Comparison of ENCODE assay signal across 8 cellular contexts in the genomic region with DNA sequence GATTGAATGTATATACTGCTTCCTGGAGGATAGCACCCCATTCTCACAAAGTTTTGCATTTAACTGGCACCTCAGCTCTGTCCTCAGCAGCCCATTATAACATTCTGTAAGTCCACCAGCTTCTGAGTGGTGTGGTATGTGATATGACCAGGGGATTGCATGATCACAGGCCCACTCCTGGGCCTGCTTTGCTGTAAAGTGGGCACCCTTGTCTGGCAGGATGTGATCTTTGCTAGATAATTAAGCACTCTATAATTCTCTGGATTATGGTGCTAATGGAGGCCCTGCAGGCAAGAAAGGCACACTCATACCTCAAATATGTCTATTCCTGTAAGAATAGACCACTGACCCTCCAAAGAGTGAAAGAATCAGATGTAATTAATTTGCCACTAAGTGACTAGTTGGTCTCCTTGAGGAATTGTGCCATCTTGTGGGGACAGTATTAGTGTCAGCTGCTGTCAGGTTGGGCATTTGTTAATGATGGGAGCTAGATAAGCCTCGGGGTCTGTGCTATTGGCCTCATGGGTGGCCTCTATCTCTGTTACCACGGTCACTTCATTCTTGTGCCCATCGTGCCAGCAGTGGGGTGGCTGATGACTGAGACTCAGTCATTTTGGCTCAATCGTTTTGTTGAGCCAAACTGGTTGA. TPM values are rescaled to one million over a fixed set of nuclear protein-coding genes. Genes with fewer than 3 reads are reported as not detected.
DNase-seq lines count a peak whose midpoint lies in the region; ATAC-seq and TF ChIP-seq lines count a peak whose summit lies in the region.

No MANE protein-coding gene starts in this region.

- H3K4me1 Mint-ChIP-seq in endothelial cell (ENCODE audit: unreplicated experiment) = peaks cover 7% of the 10 kb centered on the region

- H3K9me2 ChIP-seq in OCI-LY1 (ENCODE audit: low read depth, low read length) = no peaks in the 10 kb centered on the region

- H3K27ac ChIP-seq in OCI-LY1 (ENCODE audit: low read depth, low read length, poor library complexity, severe bottlenecking) (no peak overlapping the region), osteoblast (ENCODE audit: low read depth, low read length) (no peak overlapping the region)

- H3K4me2 ChIP-seq in OCI-LY1 (ENCODE audit: low read length) (no peak overlapping the region), osteoblast (ENCODE audit: insufficient read depth, low read length) (no peak overlapping the region)

- H3K4me3 ChIP-seq in OCI-LY1 (ENCODE audit: low read depth, low read length, poor library complexity, severe bottlenecking) (no peak overlapping the region), osteoblast (ENCODE audit: insufficient read depth, low read length) (no peak overlapping the region)

- H3K79me2 ChIP-seq in OCI-LY1 (ENCODE audit: insufficient read depth, low read length) = no peaks in the 10 kb centered on the region
- H3K79me2 ChIP-seq in osteoblast (ENCODE audit: insufficient read depth, low read length) = no peaks in the 10 kb centered on the region

- H4K20me1 ChIP-seq in OCI-LY1 (ENCODE audit: insufficient read depth, low read length) = no peaks in the 10 kb centered on the region
- H4K20me1 ChIP-seq in osteoblast (ENCODE audit: insufficient read depth, low read length) = no peaks in the 10 kb centered on the region

- no peak overlapping the region for H3K4me3 Mint-ChIP-seq in endothelial cell (ENCODE audit: unreplicated experiment)

- no peak overlapping the region for H3K27ac Mint-ChIP-seq in endothelial cell (ENCODE audit: unreplicated experiment)

- H3K9me3 Mint-ChIP-seq in endothelial cell (ENCODE audit: unreplicated experiment) = no peaks in the 10 kb centered on the region

- H3K27me3 Mint-ChIP-seq in endothelial cell (ENCODE audit: unreplicated experiment) = no peaks in the 10 kb centered on the region

- H3K4me1 ChIP-seq in OCI-LY1 (ENCODE audit: insufficient read depth, low read length, severe bottlenecking) = no peaks in the 10 kb centered on the region
- peaks cover 4% of the 10 kb centered on the region for H3K4me1 ChIP-seq in osteoblast (ENCODE audit: insufficient read depth, low read length)

- ATAC-seq in GM18498 (IDR thresholded peaks at IDR 0.05; ENCODE audit: unreplicated experiment) = peak; percentile 84
- peak; percentile 77 for ATAC-seq in HG03066 (IDR thresholded peaks at IDR 0.05; ENCODE audit: low read depth, unreplicated experiment)

- no peaks in the 10 kb centered on the region for H3K36me3 ChIP-seq in OCI-LY1 (ENCODE audit: insufficient read depth, low read length)
- no peaks in the 10 kb centered on the region for H3K36me3 ChIP-seq in osteoblast (ENCODE audit: insufficient read depth, low read length)

- H3F3A ChIP-seq in OCI-LY1 (ENCODE audit: insufficient read depth, low read length) = no peaks in the 10 kb centered on the region

- H3K9me3 ChIP-seq in OCI-LY1 (ENCODE audit: low read length) (no peaks in the 10 kb centered on the region), osteoblast (ENCODE audit: low read depth, low read length) (no peaks in the 10 kb centered on the region)

- H3K9ac ChIP-seq in OCI-LY1 (ENCODE audit: low read length) = no peak overlapping the region

- H2AFZ ChIP-seq in OCI-LY1 (ENCODE audit: low read length) = no peak overlapping the region
- H2AFZ ChIP-seq in osteoblast (ENCODE audit: low read length) = peak overlapping the region; percentile 10

- peak; percentile 30 for DNase-seq in CD1c-positive myeloid dendritic cell (ENCODE audit: extremely low spot score)
- peak; percentile 31 for DNase-seq in endothelial cell (ENCODE audit: low spot score)
- no peak for DNase-seq in osteoblast (ENCODE audit: insufficient read length, low spot score, missing footprints)
- no peak for DNase-seq in middle frontal gyrus (ENCODE audit: extremely low spot score, low spot score)
- no peak for DNase-seq in T1000 (lab: John Stamatoyannopoulos, UW)

- no peaks in the 10 kb centered on the region for H3K36me3 Mint-ChIP-seq in endothelial cell (ENCODE audit: low read depth, unreplicated experiment)

- TF ChIP-seq CTCF in OCI-LY1 (IDR thresholded peaks at IDR 0.05; ENCODE audit: low read length) = peak; percentile 57
- TF ChIP-seq CTCF in endothelial cell (IDR thresholded peaks at IDR 0.05; ENCODE audit: unreplicated experiment) = no peak
- TF ChIP-seq CTCF in osteoblast (IDR thresholded peaks at IDR 0.05; ENCODE audit: extremely low read depth, low read depth, low read length) = peak; percentile 48

- no peaks in the 10 kb centered on the region for H3K27me3 ChIP-seq in OCI-LY1 (ENCODE audit: insufficient read depth, low read length)
- no peaks in the 10 kb centered on the region for H3K27me3 ChIP-seq in osteoblast (ENCODE audit: insufficient read depth, low read length)

RNA-seq across cellular contexts. Expression of a gene that starts 2.2 kb away (rescaled TPM):
- total RNA-seq in endothelial cell (ENCODE audit: unreplicated experiment) (2.6 TPM), osteoblast (27.9 and 53.9 TPM in 2 replicates)

RNA-seq across cellular contexts. Expression of a gene that starts 11.5 kb away (rescaled TPM):
- 34.4 TPM for total RNA-seq in endothelial cell (ENCODE audit: unreplicated experiment)
- 2.9 and 4.7 TPM in 2 replicates for total RNA-seq in osteoblast

RNA-seq across cellular contexts. Expression of a gene that starts 23.7 kb away (rescaled TPM):
- total RNA-seq in endothelial cell (ENCODE audit: unreplicated experiment) (not detected), osteoblast (under 0.01 TPM in 1 of 2 replicates, not detected in the other)

RNA-seq across cellular contexts. Expression of a gene that starts 43.9 kb away (rescaled TPM):
- total RNA-seq in endothelial cell (ENCODE audit: unreplicated experiment) = 0.95 TPM
- total RNA-seq in osteoblast = under 0.01 and 0.29 TPM in 2 replicates

Comparison
In these comparisons a context has a peak if more than half of its experiments do, and no peak if none do; other contexts are left out.
1. DNase-seq: peak in CD1c-positive myeloid dendritic cell (single experiment) and endothelial cell (single experiment); none in osteoblast (single experiment), middle frontal gyrus (single experiment) and T1000 (single experiment).